Comparison of ENCODE assay signal across 8 cellular contexts in genomic region chr1:108692724-108693655, GRCh38. TPM values are rescaled to one million over a fixed set of nuclear protein-coding genes. Genes with fewer than 3 reads are reported as not detected.
DNase-seq lines count a peak whose midpoint lies in the region; ATAC-seq and TF ChIP-seq lines count a peak whose summit lies in the region.

No MANE protein-coding gene starts in this region.

- DNase-seq in AG10803 (ENCODE audit: low read depth) (peak; percentile 69), NCI-H510A treated with DMSO at 0.1 percent for 48 hours (lab: John Stamatoyannopoulos, UW) (peak; percentile 55)
- peak; percentile 92 for DNase-seq in activated CD8-positive, alpha-beta T cell treated with anti-CD3 and anti-CD28 coated beads, Interleukin-2, amount 10 ng/mL, durations not matched to agents 7 days and 5 days
- peak; percentile 80 for DNase-seq in effector CD4-positive, alpha-beta T cell
- peak; percentile 42 to 48 for DNase-seq in stimulated activated CD8-positive, alpha-beta memory T cell treated with anti-CD3 and anti-CD28 coated beads, Interleukin-4, amount 100 ng/mL, for 4 hours (ENCODE audit: low read depth in 2 of 2, low spot score in 1 of 2)

- H3K4me1 ChIP-seq in mesodermal cell (ENCODE audit: control insufficient read depth, insufficient read depth, low read length, poor library complexity, severe bottlenecking), result no peaks in the 10 kb centered on the region

- H3K27ac ChIP-seq in mesodermal cell (ENCODE audit: low read depth, low read length, severe bottlenecking), result peak overlapping the region; percentile 97

- ATAC-seq in GM18909 (IDR thresholded peaks at IDR 0.05; ENCODE audit: poor library complexity, unreplicated experiment), result peak; percentile 59
- peak; percentile 56 for ATAC-seq in HG03159 (IDR thresholded peaks at IDR 0.05; ENCODE audit: unreplicated experiment)
- peak; percentile 81 for ATAC-seq in activated CD8-positive, alpha-beta T cell treated with anti-CD3 and anti-CD28 coated beads, Interleukin-2, amount 10 ng/mL, durations not matched to agents 7 days and 5 days

- peak; percentile 39 for TF ChIP-seq CTCF in AG10803 (conservative IDR thresholded peaks at IDR 0.05; ENCODE audit: low read length)

- no peaks in the 10 kb centered on the region for H3K27me3 Mint-ChIP-seq in activated CD8-positive, alpha-beta T cell treated with anti-CD3 and anti-CD28 coated beads, Interleukin-2, amount 10 ng/mL, durations not matched to agents 7 days and 5 days (ENCODE audit: low read depth)

- CTCF ChIA-PET in activated CD8-positive, alpha-beta T cell treated with anti-CD3 and anti-CD28 coated beads, Interleukin-2, amount 10 ng/mL, durations not matched to agents 7 days and 5 days (lab: Charles Lee), result interaction anchor here (0.7 to 5.6 kb wide), 29 partner anchors 8 to 492 kb away, joined by 3 to 103 read pairs (median 5); partner anchors contain the start of genes EEIG2, HENMT1 and SLC25A24

- peaks cover 27% of the 10 kb centered on the region for H3K36me3 ChIP-seq in mesodermal cell (ENCODE audit: control insufficient read depth, insufficient read depth, low read length)

- H3K9me3 Mint-ChIP-seq in activated CD8-positive, alpha-beta T cell treated with anti-CD3 and anti-CD28 coated beads, Interleukin-2, amount 10 ng/mL, durations not matched to agents 7 days and 5 days (ENCODE audit: insufficient read depth), result no peaks in the 10 kb centered on the region

- H3K36me3 Mint-ChIP-seq in activated CD8-positive, alpha-beta T cell treated with anti-CD3 and anti-CD28 coated beads, Interleukin-2, amount 10 ng/mL, durations not matched to agents 7 days and 5 days (ENCODE audit: low read depth), result peaks cover 53% of the 10 kb centered on the region

- 0 to 1% methylated on average over 19 to 22 of the region's 36 CpGs for WGBS in mesodermal cell (ENCODE audit: insufficient coverage in 2 of 2), 2 experiments

- POLR2A ChIA-PET in activated CD8-positive, alpha-beta T cell treated with anti-CD3 and anti-CD28 coated beads, Interleukin-2, amount 10 ng/mL, durations not matched to agents 7 days and 5 days (lab: Charles Lee), result interaction anchor here (0.6 to 5.4 kb wide), 31 partner anchors 11 to 793 kb away, joined by 3 to 252 read pairs (median 6); partner anchors contain the start of genes EEIG2, HENMT1 and STXBP3

- H3K4me1 Mint-ChIP-seq in activated CD8-positive, alpha-beta T cell treated with anti-CD3 and anti-CD28 coated beads, Interleukin-2, amount 10 ng/mL, durations not matched to agents 7 days and 5 days (ENCODE audit: low read depth), result peaks cover 51% of the 10 kb centered on the region

- peak overlapping the region; percentile 96 for H3K4me3 Mint-ChIP-seq in activated CD8-positive, alpha-beta T cell treated with anti-CD3 and anti-CD28 coated beads, Interleukin-2, amount 10 ng/mL, durations not matched to agents 7 days and 5 days

- peak overlapping the region; percentile 99 for H3K27ac Mint-ChIP-seq in activated CD8-positive, alpha-beta T cell treated with anti-CD3 and anti-CD28 coated beads, Interleukin-2, amount 10 ng/mL, durations not matched to agents 7 days and 5 days

- peak overlapping the region; percentile 86 for H3K4me3 ChIP-seq in AG10803 (ENCODE audit: low read length)
- H3K4me3 ChIP-seq in mesodermal cell (ENCODE audit: extremely low read depth, insufficient read depth, low read length, poor library complexity, severe bottlenecking), result peak overlapping the region; percentile 80

- H3K9me3 ChIP-seq in mesodermal cell (ENCODE audit: control insufficient read depth, low read length), result no peaks in the 10 kb centered on the region

RNA-seq across cellular contexts. Expression of gene PRPF38B, which starts 0.9 kb away (rescaled TPM):
- 10 to 100 TPM; 66.8 to 69.1 TPM for total RNA-seq in activated CD8-positive, alpha-beta T cell treated with anti-CD3 and anti-CD28 coated beads, Interleukin-2, amount 10 ng/mL, durations not matched to agents 7 days and 5 days
- 28.4 TPM for polyA plus RNA-seq in mesodermal cell (2013, experiment 1 of 2)
- polyA plus RNA-seq in mesodermal cell (2013, experiment 2 of 2), result 37.3 TPM

RNA-seq across cellular contexts. Expression of gene FNDC7, which starts 19.7 kb away (rescaled TPM):
- total RNA-seq in activated CD8-positive, alpha-beta T cell treated with anti-CD3 and anti-CD28 coated beads, Interleukin-2, amount 10 ng/mL, durations not matched to agents 7 days and 5 days, result not detected
- 0.33 TPM for polyA plus RNA-seq in mesodermal cell (2013, experiment 1 of 2)
- not detected for polyA plus RNA-seq in mesodermal cell (2013, experiment 2 of 2)

RNA-seq across cellular contexts. Expression of gene HENMT1, which starts 32.1 kb away (rescaled TPM):
- total RNA-seq in activated CD8-positive, alpha-beta T cell treated with anti-CD3 and anti-CD28 coated beads, Interleukin-2, amount 10 ng/mL, durations not matched to agents 7 days and 5 days, result 10 to 100 TPM; 38.7 to 40.5 TPM
- polyA plus RNA-seq in mesodermal cell (2013, experiment 1 of 2), result 2.1 TPM
- polyA plus RNA-seq in mesodermal cell (2013, experiment 2 of 2), result 1.5 TPM

RNA-seq across cellular contexts. Expression of gene STXBP3, which starts 53.5 kb away (rescaled TPM):
- total RNA-seq in activated CD8-positive, alpha-beta T cell treated with anti-CD3 and anti-CD28 coated beads, Interleukin-2, amount 10 ng/mL, durations not matched to agents 7 days and 5 days, result 10 to 100 TPM; 41.8 to 44.3 TPM
- 48.7 TPM for polyA plus RNA-seq in mesodermal cell (2013, experiment 1 of 2)
- 47.5 TPM for polyA plus RNA-seq in mesodermal cell (2013, experiment 2 of 2)

Comparison
In these comparisons a context has a peak if more than half of its experiments do, and no peak if none do; other contexts are left out.
1. Peak in every context shown above with its lines: DNase-seq, ATAC-seq, H3K4me3 ChIP-seq and H3K27ac ChIP-seq.